13 cellular contexts compared by ENCODE assay signal in the genomic region with DNA sequence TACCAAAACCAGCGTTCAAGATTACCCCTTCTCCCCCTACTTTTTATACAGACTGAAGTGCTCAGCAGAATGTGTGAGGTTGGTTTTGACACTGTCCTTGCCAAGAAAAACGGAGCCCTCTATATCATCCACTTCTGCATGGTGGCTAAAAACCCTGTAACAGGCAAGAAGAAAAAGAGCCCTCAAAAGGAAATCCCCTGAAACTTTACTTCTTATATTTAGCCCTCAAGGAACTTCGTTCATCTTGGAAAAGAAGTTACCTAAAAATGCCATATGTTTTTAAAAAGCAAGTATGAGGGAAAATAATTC.
DNase-seq lines count a peak whose midpoint lies in the region; ATAC-seq and TF ChIP-seq lines count a peak whose summit lies in the region.
"Had no signal": no experiment of that assay in that cellular context is flagged by ENCODE, and none has a peak within 500 bp of the region (broad histone marks: within the 10 kb centered on the region; RNA-seq: fewer than 3 reads in every experiment).

No MANE protein-coding gene starts in this region.

- H3K4me1 Mint-ChIP-seq in activated CD4-positive, alpha-beta T cell treated with anti-CD3 and anti-CD28 coated beads for 36 hours: peaks cover 96% of the 10 kb centered on the region
- H3K4me1 Mint-ChIP-seq in activated T-helper 17 cell treated with anti-CD3 and anti-CD28 coated beads, Interleukin-2, amount 50 U/mL, for 72 hours: peaks cover 58% of the 10 kb centered on the region
- H3K4me1 Mint-ChIP-seq in immature natural killer cell: peaks cover 72 to 93% of the 10 kb centered on the region in 2 donors
- peaks cover 79% of the 10 kb centered on the region for H3K4me1 Mint-ChIP-seq in stimulated activated memory B cell treated with anti-CD40 and anti-IgM and Interleukin-4, amounts not matched to agents 10 μg/mL and 1 μg/mL and 100 μg/mL, for 72 hours

- POLR2A ChIA-PET in activated CD4-positive, alpha-beta T cell treated with anti-CD3 and anti-CD28 coated beads for 36 hours (lab: Charles Lee): interaction anchor here (0.6 kb wide), 1 partner anchor 908 kb away, joined by 3 read pairs; no protein-coding TSS in a partner anchor
- POLR2A ChIA-PET in PC-9 (lab: Charles Lee; ENCODE audit: unreplicated experiment): no interaction called here

- intact Hi-C loops in activated CD4-positive, alpha-beta T cell treated with anti-CD3 and anti-CD28 coated beads for 36 hours (cut with DNase I, micrococcal nuclease): loop anchor here in 1 of 2 experiments (2.0 kb wide), 1 partner anchor 13 kb away; no protein-coding TSS in a partner anchor
- intact Hi-C loops in PC-9 (cut with micrococcal nuclease; ENCODE audit: unreplicated experiment): no loop called here

- no peak overlapping the region for H3K4me2 ChIP-seq in PC-9

- peaks cover 10% of the 10 kb centered on the region for H3K4me1 ChIP-seq in PC-9 (replicated peaks; ENCODE audit: insufficient read depth)

- no peak for DNase-seq in activated CD4-positive, alpha-beta T cell treated with anti-CD3 and anti-CD28 coated beads for 36 hours
- DNase-seq in activated CD4-positive, alpha-beta T cell treated with anti-CD3 and anti-CD28 coated beads, Interleukin-2, amount 50 U/mL, for 4 hours: no peak
- peak in 2 of 3 donors; percentile 12 to 23 for DNase-seq in immature natural killer cell
- DNase-seq in PC-9: no peak
- DNase-seq: activated gamma-delta T cell, H7, NCI-H1436, ovary had no signal

- no peaks in the 10 kb centered on the region for H3K36me3 ChIP-seq in PC-9 (ENCODE audit: low read depth)
- H3K36me3 ChIP-seq: ovary had no signal

- H3K4me3 Mint-ChIP-seq in activated CD4-positive, alpha-beta T cell treated with anti-CD3 and anti-CD28 coated beads for 36 hours: peak overlapping the region; percentile 7
- H3K4me3 Mint-ChIP-seq in activated T-helper 17 cell treated with anti-CD3 and anti-CD28 coated beads, Interleukin-2, amount 50 U/mL, for 72 hours: peak overlapping the region; percentile 68
- peak overlapping the region in 3 of 5 donors; percentile 5 to 19 (median 15) for H3K4me3 Mint-ChIP-seq in immature natural killer cell
- H3K4me3 Mint-ChIP-seq in stimulated activated memory B cell treated with anti-CD40 and anti-IgM and Interleukin-4, amounts not matched to agents 10 μg/mL and 1 μg/mL and 100 μg/mL, for 72 hours: peak overlapping the region; percentile 64

- TF ChIP-seq CTCF in PC-9 (conservative IDR thresholded peaks at IDR 0.05): no peak

- ATAC-seq in activated CD4-positive, alpha-beta T cell treated with anti-CD3 and anti-CD28 coated beads for 36 hours: no peak
- no peak for ATAC-seq in activated T-helper 17 cell treated with anti-CD3 and anti-CD28 coated beads, Interleukin-2, amount 50 U/mL, for 72 hours (replicated peaks)
- ATAC-seq in stimulated activated memory B cell treated with anti-CD40 and anti-IgM and Interleukin-4, amounts not matched to agents 10 μg/mL and 1 μg/mL and 100 μg/mL, for 72 hours: peak; percentile 16
- ATAC-seq in HG02610 (IDR thresholded peaks at IDR 0.05; ENCODE audit: unreplicated experiment) (no peak), GM21423 (IDR thresholded peaks at IDR 0.05; ENCODE audit: unreplicated experiment) (no peak)

- no peak overlapping the region for H3K4me3 ChIP-seq in PC-9
- H3K4me3 ChIP-seq: ovary had no signal

- CTCF ChIA-PET in activated CD4-positive, alpha-beta T cell treated with anti-CD3 and anti-CD28 coated beads for 36 hours (lab: Charles Lee): interaction anchor here (1.6 to 2.5 kb wide), 2 partner anchors 8 to 13 kb away, joined by 3 to 10 read pairs; no protein-coding TSS in a partner anchor
- CTCF ChIA-PET in PC-9 (lab: Charles Lee): no interaction called here

- peak overlapping the region; percentile 71 for H3K27ac Mint-ChIP-seq in activated CD4-positive, alpha-beta T cell treated with anti-CD3 and anti-CD28 coated beads for 36 hours
- peak overlapping the region; percentile 78 for H3K27ac Mint-ChIP-seq in activated T-helper 17 cell treated with anti-CD3 and anti-CD28 coated beads, Interleukin-2, amount 50 U/mL, for 72 hours
- H3K27ac Mint-ChIP-seq in immature natural killer cell: peak overlapping the region; percentile 57 to 82 (median 74)
- peak overlapping the region; percentile 91 for H3K27ac Mint-ChIP-seq in stimulated activated memory B cell treated with anti-CD40 and anti-IgM and Interleukin-4, amounts not matched to agents 10 μg/mL and 1 μg/mL and 100 μg/mL, for 72 hours

- H4K20me1 ChIP-seq in PC-9 (ENCODE audit: insufficient read depth): no peaks in the 10 kb centered on the region

- peaks cover 1% of the 10 kb centered on the region for H3K9me3 Mint-ChIP-seq in activated CD4-positive, alpha-beta T cell treated with anti-CD3 and anti-CD28 coated beads for 36 hours (ENCODE audit: low read depth)
- H3K9me3 Mint-ChIP-seq in activated T-helper 17 cell treated with anti-CD3 and anti-CD28 coated beads, Interleukin-2, amount 50 U/mL, for 72 hours: no peaks in the 10 kb centered on the region
- no peaks in the 10 kb centered on the region for H3K9me3 Mint-ChIP-seq in immature natural killer cell
- no peaks in the 10 kb centered on the region for H3K9me3 Mint-ChIP-seq in stimulated activated memory B cell treated with anti-CD40 and anti-IgM and Interleukin-4, amounts not matched to agents 10 μg/mL and 1 μg/mL and 100 μg/mL, for 72 hours

- no peaks in the 10 kb centered on the region for H3K9me2 ChIP-seq in PC-9 (ENCODE audit: insufficient read depth)

- no peak overlapping the region for H3K27ac ChIP-seq in PC-9
- H3K27ac ChIP-seq: 22Rv1, ovary had no signal

- no peaks in the 10 kb centered on the region for H3K79me2 ChIP-seq in PC-9 (ENCODE audit: low read depth)

- no peaks in the 10 kb centered on the region for H3K27me3 ChIP-seq in PC-9 (ENCODE audit: insufficient read depth, low read depth)
- H3K27me3 ChIP-seq: ovary had no signal

- H3K9me3 ChIP-seq in PC-9 (ENCODE audit: insufficient read depth, low read depth): no peaks in the 10 kb centered on the region
- H3K9me3 ChIP-seq: ovary had no signal

- 0 out of 2 replicates have a peak, but pooled peaks cover 6% of the 10 kb centered on the region for H3F3A ChIP-seq in PC-9 (ENCODE audit: insufficient read depth, low read depth)

- H3K27me3 Mint-ChIP-seq in activated CD4-positive, alpha-beta T cell treated with anti-CD3 and anti-CD28 coated beads for 36 hours: no peaks in the 10 kb centered on the region
- no peaks in the 10 kb centered on the region for H3K27me3 Mint-ChIP-seq in activated T-helper 17 cell treated with anti-CD3 and anti-CD28 coated beads, Interleukin-2, amount 50 U/mL, for 72 hours
- peaks cover 0 to 2% (median 0%) of the 10 kb centered on the region in 3 donors for H3K27me3 Mint-ChIP-seq in immature natural killer cell (ENCODE audit: low read depth in 3 of 3)
- H3K27me3 Mint-ChIP-seq in stimulated activated memory B cell treated with anti-CD40 and anti-IgM and Interleukin-4, amounts not matched to agents 10 μg/mL and 1 μg/mL and 100 μg/mL, for 72 hours: no peaks in the 10 kb centered on the region

- peaks cover 75% of the 10 kb centered on the region for H3K36me3 Mint-ChIP-seq in activated CD4-positive, alpha-beta T cell treated with anti-CD3 and anti-CD28 coated beads for 36 hours (ENCODE audit: low read depth)
- H3K36me3 Mint-ChIP-seq in activated T-helper 17 cell treated with anti-CD3 and anti-CD28 coated beads, Interleukin-2, amount 50 U/mL, for 72 hours (ENCODE audit: low read depth): peaks cover 90% of the 10 kb centered on the region
- H3K36me3 Mint-ChIP-seq in immature natural killer cell: peaks cover 3 to 30% (median 8%) of the 10 kb centered on the region in 3 donors
- peaks cover 78% of the 10 kb centered on the region for H3K36me3 Mint-ChIP-seq in stimulated activated memory B cell treated with anti-CD40 and anti-IgM and Interleukin-4, amounts not matched to agents 10 μg/mL and 1 μg/mL and 100 μg/mL, for 72 hours

- no TSS peak for BruUV-seq in PC-9 (replicated peaks; lab: Mats Ljungman, UMichigan)

- no peak overlapping the region for H2AFZ ChIP-seq in PC-9

Comparison
In these comparisons a context has a peak if more than half of its experiments do, and no peak if none do; other contexts are left out.
1. DNase-seq: peak in immature natural killer cell (2 of 3); none in activated CD4-positive, alpha-beta T cell treated with anti-CD3 and anti-CD28 coated beads for 36 hours (single experiment), activated CD4-positive, alpha-beta T cell treated with anti-CD3 and anti-CD28 coated beads, Interleukin-2, amount 50 U/mL, for 4 hours (0 of 2) and PC-9 (0 of 2).
2. H3K4me3 Mint-ChIP-seq: peak in every context shown above with its lines; median percentile 68 in activated T-helper 17 cell treated with anti-CD3 and anti-CD28 coated beads, Interleukin-2, amount 50 U/mL, for 72 hours; 64 in stimulated activated memory B cell treated with anti-CD40 and anti-IgM and Interleukin-4, amounts not matched to agents 10 μg/mL and 1 μg/mL and 100 μg/mL, for 72 hours; 15 in immature natural killer cell; 7 in activated CD4-positive, alpha-beta T cell treated with anti-CD3 and anti-CD28 coated beads for 36 hours.
3. Peak in every context shown above with its lines, with median percentiles within 50 percentile points of each other: H3K27ac Mint-ChIP-seq.